9 cellular contexts compared by ENCODE assay signal in the genomic region with DNA sequence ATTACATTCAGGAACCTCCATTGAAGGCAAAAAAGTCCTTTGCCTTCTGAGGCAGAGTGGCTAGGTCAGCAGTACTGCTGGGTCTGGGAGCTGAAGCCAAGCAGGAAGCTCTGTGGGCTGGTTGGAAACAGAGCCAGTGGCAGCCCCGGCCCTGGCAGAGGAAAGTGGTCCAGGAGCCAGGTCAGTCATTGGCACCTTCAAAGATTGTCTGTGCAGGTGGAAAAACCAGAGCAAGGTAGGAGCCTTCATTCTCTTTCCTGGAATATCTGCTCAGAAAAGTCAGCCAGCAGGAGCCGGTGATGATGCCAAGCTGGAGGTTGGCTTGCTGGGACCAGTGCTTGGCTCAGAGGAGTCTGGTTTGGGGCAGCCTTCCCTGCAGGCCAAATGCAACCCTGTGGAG. TPM values are rescaled to one million over a fixed set of nuclear protein-coding genes. Genes with fewer than 3 reads are reported as not detected.
"Had no signal": no experiment of that assay in that cellular context is flagged by ENCODE, and none has a peak within 500 bp of the region (broad histone marks: within the 10 kb centered on the region; RNA-seq: fewer than 3 reads in every experiment).

No MANE protein-coding gene starts in this region.

- H3K27ac ChIP-seq: GM23248, HL-60 had no signal

- DNase-seq: GM23248, GOT3, H9, HCEC 1CT, KBM-7 had no signal

- ATAC-seq: HepG2 had no signal

- H3K4me3 ChIP-seq: GM23248 had no signal

- FAIRE-seq: H54, HepG2 had no signal

- H2AFZ ChIP-seq: GM23248 had no signal

- H3K9ac ChIP-seq: GM23248 had no signal

RNA-seq across cellular contexts. Expression of a gene that starts 12.5 kb away (rescaled TPM):
- total RNA-seq: GM23248 had no signal
- polyA plus RNA-seq: GM23248, IgD-negative memory B cell had no signal
